In genomic region chr2:200422532-200423262, GRCh38 we compare ENCODE assay signal across 1 cellular context.
TF ChIP-seq lines count a peak whose summit lies in the region.

No MANE protein-coding gene starts in this region.

TF ChIP-seq in SK-N-SH treated with all-trans-retinoic acid at 6 μM for 48 hours, 23 proteins besides CTCF, POLR2A, EP300 and RAD21 (continued from another document):
- TF ChIP-seq POU6F1 (CRISPR knock-in tag; IDR thresholded peaks at IDR 0.05; ENCODE audit: borderline replicate concordance, low read depth) (no peak), ZNF70 (CRISPR knock-in tag; IDR thresholded peaks at IDR 0.05) (no peak), ISL1 (CRISPR knock-in tag; IDR thresholded peaks at IDR 0.05) (no peak), RARB (CRISPR knock-in tag; IDR thresholded peaks at IDR 0.05) (no peak), TOX (CRISPR knock-in tag; IDR thresholded peaks at IDR 0.05; ENCODE audit: borderline replicate concordance) (no peak), BACH2 (CRISPR knock-in tag; IDR thresholded peaks at IDR 0.05; ENCODE audit: borderline replicate concordance) (no peak), ARNTL (CRISPR knock-in tag; IDR thresholded peaks at IDR 0.05; ENCODE audit: borderline replicate concordance, low read depth) (no peak), TCF4 (CRISPR knock-in tag; IDR thresholded peaks at IDR 0.05; ENCODE audit: borderline replicate concordance) (no peak), PPARA (CRISPR knock-in tag; IDR thresholded peaks at IDR 0.05; ENCODE audit: borderline replicate concordance) (no peak), SNAI2 (CRISPR knock-in tag; IDR thresholded peaks at IDR 0.05) (no peak), ZNF565 (CRISPR knock-in tag; conservative IDR thresholded peaks at IDR 0.05; ENCODE audit: low read depth) (no peak)
